ENCODE assay signal across 8 cellular contexts in the genomic region with DNA sequence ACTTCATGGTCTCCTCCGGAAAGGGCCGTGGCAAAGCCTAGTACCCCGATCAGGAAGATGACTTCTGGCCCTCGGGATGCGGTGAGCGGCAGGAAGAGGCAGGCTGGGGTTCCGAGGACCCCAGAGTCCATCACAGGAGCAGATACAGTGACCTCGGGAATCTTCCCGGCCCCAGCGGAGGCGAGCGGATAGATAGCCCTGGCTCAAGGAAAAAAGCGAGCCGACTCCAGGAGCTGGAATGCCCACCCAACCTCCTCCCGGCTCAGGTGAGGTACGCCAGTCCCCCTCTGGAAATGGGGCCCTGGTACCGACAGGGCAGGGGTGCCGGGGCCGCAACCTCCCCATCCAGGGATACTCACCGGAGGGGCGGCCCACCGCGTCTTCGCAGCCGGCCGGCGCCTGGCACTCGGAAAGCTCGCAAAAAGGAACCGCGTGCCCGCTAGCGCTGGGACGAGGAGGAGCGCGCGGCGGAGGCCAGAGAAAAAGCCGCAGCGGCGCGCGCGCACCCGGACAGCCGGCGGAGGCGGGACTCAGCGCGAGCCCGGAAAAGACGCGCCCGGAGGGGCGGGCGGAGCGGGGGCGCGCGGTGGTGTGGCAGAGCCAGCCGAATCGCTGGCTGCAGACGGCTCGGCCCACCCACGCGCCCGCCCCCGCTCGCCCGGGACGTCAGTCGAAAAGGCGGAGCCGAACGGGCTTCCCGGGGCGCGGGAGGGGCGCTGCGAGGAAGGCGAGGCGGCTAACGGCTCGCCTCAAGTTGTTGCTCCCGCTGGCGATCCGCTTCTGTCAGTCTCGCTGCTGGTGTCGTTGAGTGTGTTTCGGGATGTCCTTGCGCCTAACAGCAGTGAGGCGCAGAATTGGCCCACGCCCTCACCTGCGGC. TPM values are rescaled to one million over a fixed set of nuclear protein-coding genes. Genes with fewer than 3 reads are reported as not detected.
A peak's percentile ranks its signal among the peaks of the same experiment; 100 is the strongest.
DNase-seq lines count a peak whose midpoint lies in the region; ATAC-seq and TF ChIP-seq lines count a peak whose summit lies in the region.

Gene ACSL4 (minus strand): TSS at position 478 of the 878 bp plus-strand sequence. CDS start 49,894 bp downstream, outside the sequence.

- peak; percentile 87 for DNase-seq in COLO668 (lab: John Stamatoyannopoulos, UW; ENCODE audit: unreplicated experiment)
- peak; percentile 90 for DNase-seq in activated CD8-positive, alpha-beta memory T cell treated with anti-CD3 and anti-CD28 coated beads, Interleukin-2, amount 50 U/mL, for 48 hours
- peak; percentile 83 for DNase-seq in endothelial cell (ENCODE audit: low spot score)
- DNase-seq in midbrain (lab: John Stamatoyannopoulos, UW), result peak; percentile 84
- peak; percentile 78 to 82 for DNase-seq in stimulated activated CD8-positive, alpha-beta memory T cell treated with anti-CD3 and anti-CD28 coated beads, Interleukin-15, amount 100 ng/mL, for 48 hours (ENCODE audit: low read depth in 2 of 2)

- peak within 1 kb of the TSS; percentile 96 for H3K27ac Mint-ChIP-seq in endothelial cell (ENCODE audit: unreplicated experiment)

- no peaks in the 10 kb centered on the region for H3K36me3 Mint-ChIP-seq in endothelial cell (ENCODE audit: low read depth, unreplicated experiment)

- peak within 1 kb of the TSS; percentile 90 for H2AFZ ChIP-seq in OCI-LY3 (ENCODE audit: low read depth, low read length)

- H3K4me1 Mint-ChIP-seq in endothelial cell (ENCODE audit: unreplicated experiment), result peaks cover 5% of the 10 kb centered on the region

- H3K4me2 ChIP-seq in OCI-LY3 (ENCODE audit: low read length), result peak within 1 kb of the TSS; percentile 99

- peak; percentile 85 for ATAC-seq in GM21381 (IDR thresholded peaks at IDR 0.05; ENCODE audit: unreplicated experiment)

- TF ChIP-seq CTCF in OCI-LY3 (IDR thresholded peaks at IDR 0.05; ENCODE audit: low read depth, low read length), result no peak
- TF ChIP-seq CTCF in endothelial cell (IDR thresholded peaks at IDR 0.05; ENCODE audit: unreplicated experiment), result no peak

- H3K4me3 ChIP-seq in HUES6 (ENCODE audit: low read depth, low read length) (peak within 1 kb of the TSS; percentile 97), OCI-LY3 (ENCODE audit: low read length) (peak within 1 kb of the TSS; percentile 100)

- peaks cover 8% of the 10 kb centered on the region; the same call in 1 of the 2 replicates for H3K36me3 ChIP-seq in HUES6 (ENCODE audit: control insufficient read depth, insufficient read depth, low read length)
- H3K36me3 ChIP-seq in OCI-LY3 (replicated peaks; ENCODE audit: low read depth, low read length), result peaks cover 13% of the 10 kb centered on the region

- H3K27ac ChIP-seq in HUES6 (ENCODE audit: low read depth, low read length), result peak within 1 kb of the TSS; percentile 62; the same call in 1 of the 2 replicates
- H3K27ac ChIP-seq in OCI-LY3 (ENCODE audit: low read length), result peak within 1 kb of the TSS; percentile 78

- peaks cover 10% of the 10 kb centered on the region for H3K27me3 Mint-ChIP-seq in endothelial cell (ENCODE audit: unreplicated experiment)

- H3K9ac ChIP-seq in HUES6 (ENCODE audit: low read length) (peak within 1 kb of the TSS; percentile 91), OCI-LY3 (ENCODE audit: low read length) (peak within 1 kb of the TSS; percentile 98)

- H3K4me1 ChIP-seq in HUES6 (ENCODE audit: control insufficient read depth, insufficient read depth, low read length), result peaks cover 10% of the 10 kb centered on the region
- peaks cover 28% of the 10 kb centered on the region for H3K4me1 ChIP-seq in OCI-LY3 (ENCODE audit: low read length)

- H4K20me1 ChIP-seq in OCI-LY3 (ENCODE audit: insufficient read depth, low read length), result peaks cover 15% of the 10 kb centered on the region

- no peaks in the 10 kb centered on the region for H3K9me3 Mint-ChIP-seq in endothelial cell (ENCODE audit: unreplicated experiment)

- H3K4me3 Mint-ChIP-seq in endothelial cell (ENCODE audit: unreplicated experiment), result peak within 1 kb of the TSS; percentile 99

- peaks cover 50% of the 10 kb centered on the region for H3K79me2 ChIP-seq in OCI-LY3 (ENCODE audit: low read length)

- H3K27me3 ChIP-seq in HUES6 (ENCODE audit: control insufficient read depth, insufficient read depth, low read length), result peaks cover 21% of the 10 kb centered on the region; the same call in 1 of the 2 replicates
- no peaks in the 10 kb centered on the region for H3K27me3 ChIP-seq in OCI-LY3 (ENCODE audit: low read depth, low read length)

- H3K9me3 ChIP-seq in HUES6 (ENCODE audit: control insufficient read depth, insufficient read depth, low read depth, low read length) (no peaks in the 10 kb centered on the region; the same call in 1 of the 2 replicates), OCI-LY3 (ENCODE audit: insufficient read depth, low read length) (no peaks in the 10 kb centered on the region)

RNA-seq across cellular contexts. Expression of gene ACSL4, which starts in this region (rescaled TPM):
- 33.2 TPM for total RNA-seq in endothelial cell (ENCODE audit: unreplicated experiment)

Comparison
In these comparisons a context has a peak if more than half of its experiments do, and no peak if none do; other contexts are left out.
1. Peak in every context shown above with its lines: DNase-seq, ATAC-seq, H3K4me3 ChIP-seq and H3K27ac ChIP-seq.